In the genomic region with DNA sequence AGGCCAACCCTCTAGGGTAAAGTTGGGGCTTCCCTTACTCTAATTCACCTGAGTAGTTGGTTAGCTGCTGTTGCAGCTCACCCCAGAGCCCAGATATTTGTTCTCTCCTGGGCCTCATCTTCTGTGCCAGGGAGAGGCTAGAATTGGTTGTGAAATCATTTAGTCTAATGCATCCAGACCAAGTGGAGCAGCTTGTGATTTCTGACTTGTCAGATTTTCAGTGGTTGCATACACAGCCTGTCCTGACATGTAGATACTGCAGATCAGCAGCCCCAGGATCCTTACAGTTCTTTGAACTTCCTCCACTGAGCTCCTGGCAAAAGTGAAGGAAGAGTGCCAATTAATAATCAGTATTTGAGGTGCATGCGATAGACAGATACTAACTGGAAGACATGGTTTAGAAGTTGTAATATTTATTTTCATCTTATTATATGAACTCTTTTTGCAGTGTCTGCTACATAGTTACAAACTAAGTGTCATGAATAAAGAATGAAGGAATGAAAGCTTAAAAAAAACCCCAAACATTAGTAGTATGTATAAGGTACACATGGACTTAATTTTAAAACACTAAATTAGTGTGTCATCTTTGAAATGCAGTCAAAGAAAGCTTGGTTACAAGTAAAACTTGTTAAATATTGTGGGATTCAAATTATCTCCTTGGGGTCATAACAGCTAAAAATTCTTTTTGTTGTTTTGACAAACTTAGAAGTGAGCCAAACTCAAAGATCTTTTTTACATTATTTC, we compare ENCODE assay signal across 16 cellular contexts.
DNase-seq lines count a peak whose midpoint lies in the region; ATAC-seq, FAIRE-seq and TF ChIP-seq lines count a peak whose summit lies in the region.
"Had no signal": no experiment of that assay in that cellular context is flagged by ENCODE, and none has a peak within 500 bp of the region (broad histone marks: within the 10 kb centered on the region; RNA-seq: fewer than 3 reads in every experiment).

No MANE protein-coding gene starts in this region.

- no peak for DNase-seq in A549 (ENCODE audit: low read depth in 1 of 2, low spot score in 1 of 2)
- peak; percentile 6 to 18 for DNase-seq in cardiac fibroblast (ENCODE audit: low read depth in 2 of 2)
- DNase-seq in fibroblast of the conjunctiva (ENCODE audit: low read depth): peak; percentile 18
- no peak for DNase-seq in stimulated activated naive CD4-positive, alpha-beta T cell (lab: John Stamatoyannopoulos, UW)
- DNase-seq in activated CD8-positive, alpha-beta memory T cell treated with anti-CD3 and anti-CD28 coated beads, Interleukin-2, amount 50 U/mL, for 4 hours: no peak
- DNase-seq: amniotic stem cell; COR-L47; effector memory CD4-positive, alpha-beta T cell; NCI-H1048; NCI-H524 treated with DMSO at 0.1 percent for 48 hours; SHP77 treated with DMSO at 0.1 percent for 48 hours; T-helper 9 cell had no signal

- POLR2A ChIA-PET in A549 (lab: Yijun Ruan, JAX): no interaction called here

- FAIRE-seq in A549 (lab: Jason Lieb, UNC): peak; percentile 39
- FAIRE-seq in G401.6 (lab: Jason Lieb, UNC): peak; percentile 13

- TF ChIP-seq EP300 in A549 (IDR thresholded peaks at IDR 0.05): no peak

- no peak for TF ChIP-seq CTCF in A549 (IDR thresholded peaks at IDR 0.05)
- no peak for TF ChIP-seq CTCF in cardiac fibroblast (IDR thresholded peaks at IDR 0.05; ENCODE audit: low read depth, low read length)

- CTCF ChIA-PET in A549 (lab: Yijun Ruan, JAX): interaction anchor here (1.0 to 1.4 kb wide), 2 partner anchors 9 to 14 kb away, joined by 4 read pairs; no protein-coding TSS in a partner anchor

- no peaks in the 10 kb centered on the region for H3K4me1 ChIP-seq in A549

- ATAC-seq in A549 (no peak; a peak in 1 of 6 replicates), HG03159 (IDR thresholded peaks at IDR 0.05; ENCODE audit: unreplicated experiment) (no peak), GM18517 (IDR thresholded peaks at IDR 0.05; ENCODE audit: unreplicated experiment) (no peak)

- no peaks in the 10 kb centered on the region for H3K9me3 ChIP-seq in A549
- H3K9me3 ChIP-seq: neutrophil had no signal

- H3K4me2 ChIP-seq in A549: no peak overlapping the region

- 100% methylated on average over 1 of the region's 1 CpG for WGBS in A549 (ENCODE audit: missing lambda C conversion rate)

- no peak overlapping the region for H3K27ac ChIP-seq in A549
- H3K27ac ChIP-seq: neutrophil had no signal

- no peak for TF ChIP-seq RAD21 in A549 (conservative IDR thresholded peaks at IDR 0.05 in 1 of 2, IDR thresholded peaks at IDR 0.05 in 1 of 2)

- H3K4me3 ChIP-seq in A549 (no peak overlapping the region), cardiac fibroblast (replicated peaks in 1 of 2; ENCODE audit: low read depth in 2 of 2, low read length in 2 of 2) (no peak overlapping the region)

- no peak for TF ChIP-seq POLR2A in A549 (IDR thresholded peaks at IDR 0.05; ENCODE audit: low read length)

TF ChIP-seq in A549, 52 proteins besides CTCF, POLR2A, EP300 and RAD21:
- no peak for TF ChIP-seq GATA3 (IDR thresholded peaks at IDR 0.05; ENCODE audit: borderline replicate concordance)
- no peak for TF ChIP-seq MAZ (IDR thresholded peaks at IDR 0.05; ENCODE audit: borderline replicate concordance, low read depth, low read length)
- TF ChIP-seq, protein P1, sequence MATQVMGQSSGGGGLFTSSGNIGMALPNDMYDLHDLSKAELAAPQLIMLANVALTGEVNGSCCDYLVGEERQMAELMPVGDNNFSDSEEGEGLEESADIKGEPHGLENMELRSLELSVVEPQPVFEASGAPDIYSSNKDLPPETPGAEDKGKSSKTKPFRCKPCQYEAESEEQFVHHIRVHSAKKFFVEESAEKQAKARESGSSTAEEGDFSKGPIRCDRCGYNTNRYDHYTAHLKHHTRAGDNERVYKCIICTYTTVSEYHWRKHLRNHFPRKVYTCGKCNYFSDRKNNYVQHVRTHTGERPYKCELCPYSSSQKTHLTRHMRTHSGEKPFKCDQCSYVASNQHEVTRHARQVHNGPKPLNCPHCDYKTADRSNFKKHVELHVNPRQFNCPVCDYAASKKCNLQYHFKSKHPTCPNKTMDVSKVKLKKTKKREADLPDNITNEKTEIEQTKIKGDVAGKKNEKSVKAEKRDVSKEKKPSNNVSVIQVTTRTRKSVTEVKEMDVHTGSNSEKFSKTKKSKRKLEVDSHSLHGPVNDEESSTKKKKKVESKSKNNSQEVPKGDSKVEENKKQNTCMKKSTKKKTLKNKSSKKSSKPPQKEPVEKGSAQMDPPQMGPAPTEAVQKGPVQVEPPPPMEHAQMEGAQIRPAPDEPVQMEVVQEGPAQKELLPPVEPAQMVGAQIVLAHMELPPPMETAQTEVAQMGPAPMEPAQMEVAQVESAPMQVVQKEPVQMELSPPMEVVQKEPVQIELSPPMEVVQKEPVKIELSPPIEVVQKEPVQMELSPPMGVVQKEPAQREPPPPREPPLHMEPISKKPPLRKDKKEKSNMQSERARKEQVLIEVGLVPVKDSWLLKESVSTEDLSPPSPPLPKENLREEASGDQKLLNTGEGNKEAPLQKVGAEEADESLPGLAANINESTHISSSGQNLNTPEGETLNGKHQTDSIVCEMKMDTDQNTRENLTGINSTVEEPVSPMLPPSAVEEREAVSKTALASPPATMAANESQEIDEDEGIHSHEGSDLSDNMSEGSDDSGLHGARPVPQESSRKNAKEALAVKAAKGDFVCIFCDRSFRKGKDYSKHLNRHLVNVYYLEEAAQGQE (IDR thresholded peaks at IDR 0.05): no peak
- TF ChIP-seq FOSB (CRISPR knock-in tag; IDR thresholded peaks at IDR 0.05): no peak
- TF ChIP-seq SREBF2 (IDR thresholded peaks at IDR 0.05): no peak
- no peak for TF ChIP-seq NR3C1 (IDR thresholded peaks at IDR 0.05)
- no peak for TF ChIP-seq CHD4 (IDR thresholded peaks at IDR 0.05; ENCODE audit: borderline replicate concordance)
- no peak for TF ChIP-seq JUNB (IDR thresholded peaks at IDR 0.05)
- TF ChIP-seq CHD2 (IDR thresholded peaks at IDR 0.05; ENCODE audit: low read length, partially characterized antibody): no peak
- no peak for TF ChIP-seq HOXA7 (CRISPR knock-in tag; IDR thresholded peaks at IDR 0.05)
- TF ChIP-seq MYC (IDR thresholded peaks at IDR 0.05; ENCODE audit: borderline replicate concordance, low read length): no peak
TF ChIP-seq in A549: peak in this region for 0.

Comparison
In these comparisons a context has a peak if more than half of its experiments do, and no peak if none do; other contexts are left out.
1. DNase-seq: peak in cardiac fibroblast (2 of 2) and fibroblast of the conjunctiva (single experiment); none in A549 (0 of 2), stimulated activated naive CD4-positive, alpha-beta T cell (0 of 6) and activated CD8-positive, alpha-beta memory T cell treated with anti-CD3 and anti-CD28 coated beads, Interleukin-2, amount 50 U/mL, for 4 hours (single experiment).